In genomic region chr1:166920561-166921475, GRCh38 we compare ENCODE assay signal across 10 cellular contexts. TPM values are rescaled to one million over a fixed set of nuclear protein-coding genes. Genes with fewer than 3 reads are reported as not detected.
A peak's percentile ranks its signal among the peaks of the same experiment; 100 is the strongest.
DNase-seq lines count a peak whose midpoint lies in the region; ATAC-seq and TF ChIP-seq lines count a peak whose summit lies in the region.
"Had no signal": no experiment of that assay in that cellular context is flagged by ENCODE, and none has a peak within 500 bp of the region (broad histone marks: within the 10 kb centered on the region; RNA-seq: fewer than 3 reads in every experiment).

No MANE protein-coding gene starts in this region.

- intact Hi-C loops in dorsolateral prefrontal cortex (cut with DNase I): no loop called here

- no peaks in the 10 kb centered on the region for H3K9me3 Mint-ChIP-seq in activated T-cell treated with anti-CD3 and anti-CD28 coated beads, Interleukin-2, amount 50 U/mL, for 24 hours
- H3K9me3 Mint-ChIP-seq: central memory CD8-positive, alpha-beta T cell had no signal

- no peak overlapping the region for H2AFZ ChIP-seq in mesenchymal stem cell (ENCODE audit: low read depth, low read length)

- H3K4me1 ChIP-seq in mesenchymal stem cell (ENCODE audit: control insufficient read depth, insufficient read depth, low read depth, low read length): peaks cover 12% of the 10 kb centered on the region
- peaks cover 0 to 12% (median 4%) of the 10 kb centered on the region in 4 donors for H3K4me1 ChIP-seq in tibial nerve
- H3K4me1 ChIP-seq: BE2C had no signal

- H2BK5ac ChIP-seq in mesenchymal stem cell (ENCODE audit: low read depth, low read length, poor library complexity, severe bottlenecking): no peak overlapping the region

- ATAC-seq in GM21737 (IDR thresholded peaks at IDR 0.05; ENCODE audit: unreplicated experiment): no peak
- ATAC-seq in HG03025 (IDR thresholded peaks at IDR 0.05; ENCODE audit: low FRiP score, unreplicated experiment): no peak

- TF ChIP-seq CTCF in dorsolateral prefrontal cortex (IDR thresholded peaks at IDR 0.05 in 54 of 56, conservative IDR thresholded peaks at IDR 0.05 in 2 of 56; ENCODE audit: low read depth in 1 of 56, partially characterized antibody in 56 of 56): no peak
- TF ChIP-seq CTCF in tibial nerve (IDR thresholded peaks at IDR 0.05): no peak

- H3K27me3 Mint-ChIP-seq in activated T-cell treated with anti-CD3 and anti-CD28 coated beads, Interleukin-2, amount 50 U/mL, for 24 hours: peaks cover 47% of the 10 kb centered on the region

- no peak overlapping the region for H4K8ac ChIP-seq in mesenchymal stem cell (ENCODE audit: low read length)

- no peak overlapping the region for H3K4ac ChIP-seq in mesenchymal stem cell (ENCODE audit: low read depth in 1 of 2, low read length in 2 of 2)

- H2BK120ac ChIP-seq in mesenchymal stem cell (ENCODE audit: low read depth, low read length): no peak overlapping the region

- peak overlapping the region; percentile 15 for H2BK15ac ChIP-seq in mesenchymal stem cell (ENCODE audit: low read depth, poor library complexity, severe bottlenecking)

- H3K36me3 ChIP-seq in mesenchymal stem cell (ENCODE audit: control insufficient read depth in 1 of 2, insufficient read depth in 2 of 2, low read depth in 1 of 2, low read length in 2 of 2): peaks cover 0 to 5% of the 10 kb centered on the region in 2 experiments
- peaks cover 0 to 2% (median 0%) of the 10 kb centered on the region in 3 donors for H3K36me3 ChIP-seq in tibial nerve
- H3K36me3 ChIP-seq: BE2C had no signal

- H3K4me1 Mint-ChIP-seq in activated T-cell treated with anti-CD3 and anti-CD28 coated beads, Interleukin-2, amount 50 U/mL, for 24 hours (ENCODE audit: low read depth): peaks cover 1% of the 10 kb centered on the region
- H3K4me1 Mint-ChIP-seq: central memory CD8-positive, alpha-beta T cell had no signal

- DNase-seq in activated T-cell treated with anti-CD3 and anti-CD28 coated beads, Interleukin-2, amount 50 U/mL, for 24 hours: no peak
- no peak for DNase-seq in activated T-cell treated with anti-CD3 and anti-CD28 coated beads, Interleukin-2, amount 50 U/mL, for 1 hour
- DNase-seq in dorsolateral prefrontal cortex (peak in 3 of 10 donors; percentile 37 to 51 (median 46)), mesenchymal stem cell (peak; percentile 37), tibial nerve (ENCODE audit: low spot score in 2 of 2) (no peak), NCI-H226 (no peak)
- DNase-seq: BE2C had no signal

- H3K27ac ChIP-seq in dorsolateral prefrontal cortex (peak overlapping the region in 33 of 59 donors; percentile 1 to 74 (median 44)), mesenchymal stem cell (ENCODE audit: low read length, poor library complexity, severe bottlenecking) (no peak overlapping the region), tibial nerve (peak overlapping the region in 2 of 4 donors; percentile 21 to 34)

- TF ChIP-seq EP300 in tibial nerve (IDR thresholded peaks at IDR 0.05): no peak

- peak overlapping the region; percentile 19 for H3K4me2 ChIP-seq in mesenchymal stem cell (ENCODE audit: low read length, poor library complexity, severe bottlenecking)

- H3K18ac ChIP-seq in mesenchymal stem cell (ENCODE audit: low read depth in 1 of 2, low read length in 2 of 2): peak overlapping the region in 1 of 2 experiments; percentile 69

- no peaks in the 10 kb centered on the region for H3K36me3 Mint-ChIP-seq in activated T-cell treated with anti-CD3 and anti-CD28 coated beads, Interleukin-2, amount 50 U/mL, for 24 hours (ENCODE audit: low read depth)

- H3K27me3 ChIP-seq in dorsolateral prefrontal cortex (peaks cover 0 to 5% (median 0%) of the 10 kb centered on the region in 45 donors), mesenchymal stem cell (ENCODE audit: control insufficient read depth in 1 of 2, insufficient read depth in 1 of 2, low read length in 2 of 2) (peaks cover 0 to 74% of the 10 kb centered on the region in 2 experiments), tibial nerve (peaks cover 0 to 22% of the 10 kb centered on the region in 2 donors)

- peak overlapping the region; percentile 36 for H3K4me3 Mint-ChIP-seq in activated T-cell treated with anti-CD3 and anti-CD28 coated beads, Interleukin-2, amount 50 U/mL, for 24 hours
- H3K4me3 Mint-ChIP-seq: central memory CD8-positive, alpha-beta T cell had no signal

- H3K14ac ChIP-seq in mesenchymal stem cell (ENCODE audit: low read length in 2 of 2): no peak overlapping the region

- 37% methylated on average over 92 of the region's 113 CpGs for WGBS in mesenchymal stem cell
- WGBS in tibial nerve, 2 donors: 13 to 25% methylated on average over 32 to 55 of the region's 113 CpGs

- no peak overlapping the region for H3K9ac ChIP-seq in mesenchymal stem cell (ENCODE audit: low read length)

- H3K79me1 ChIP-seq in mesenchymal stem cell (replicated peaks; ENCODE audit: low read length, poor library complexity, severe bottlenecking): no peaks in the 10 kb centered on the region

- peak overlapping the region; percentile 19 to 68 (median 48) for H3K4me3 ChIP-seq in dorsolateral prefrontal cortex
- H3K4me3 ChIP-seq in mesenchymal stem cell (ENCODE audit: insufficient read depth in 1 of 2, low read depth in 1 of 2, low read length in 2 of 2): peak overlapping the region; percentile 55
- H3K4me3 ChIP-seq in tibial nerve: peak overlapping the region in 3 of 4 donors; percentile 22 to 49 (median 35)

- H3K9me3 ChIP-seq in mesenchymal stem cell (ENCODE audit: control insufficient read depth, low read length): no peaks in the 10 kb centered on the region
- no peaks in the 10 kb centered on the region for H3K9me3 ChIP-seq in tibial nerve
- H3K9me3 ChIP-seq: BE2C had no signal

- no peak overlapping the region for H4K91ac ChIP-seq in mesenchymal stem cell (ENCODE audit: low read length)

- H3K27ac Mint-ChIP-seq in activated T-cell treated with anti-CD3 and anti-CD28 coated beads, Interleukin-2, amount 50 U/mL, for 24 hours: no peak overlapping the region

- no peak overlapping the region for H2AK5ac ChIP-seq in mesenchymal stem cell (ENCODE audit: low read length, severe bottlenecking)

- H2BK12ac ChIP-seq in mesenchymal stem cell (ENCODE audit: low read length in 2 of 2): no peak overlapping the region

- no peak overlapping the region for H3K23ac ChIP-seq in mesenchymal stem cell (ENCODE audit: low read length in 2 of 2)

- TF ChIP-seq POLR2A in tibial nerve (IDR thresholded peaks at IDR 0.05): no peak

RNA-seq across cellular contexts. Expression of gene TADA1, which starts 44.8 kb away (rescaled TPM):
- total RNA-seq in dorsolateral prefrontal cortex: 10 to 100 TPM; 11.7 to 26.4 (median 18.3) TPM
- 5.2 TPM for polyA plus RNA-seq in mesenchymal stem cell (2013, experiment 1 of 2)
- polyA plus RNA-seq in mesenchymal stem cell (2013, experiment 2 of 2): 5.5 TPM
- total RNA-seq in tibial nerve: 10 to 100 TPM; 10.4 to 16.6 (median 13.1) TPM

RNA-seq across cellular contexts. Expression of gene ILDR2, which starts 54.5 kb away (rescaled TPM):
- 10 to 100 TPM; 24.5 to 75.2 (median 44.3) TPM for total RNA-seq in dorsolateral prefrontal cortex
- 0.11 TPM for polyA plus RNA-seq in mesenchymal stem cell (2013, experiment 1 of 2)
- polyA plus RNA-seq in mesenchymal stem cell (2013, experiment 2 of 2): 0.04 TPM
- total RNA-seq in tibial nerve: 1 to 10 TPM; 4.4 to 6.7 (median 5.7) TPM
